23 cellular contexts compared by ENCODE assay signal in the genomic region with DNA sequence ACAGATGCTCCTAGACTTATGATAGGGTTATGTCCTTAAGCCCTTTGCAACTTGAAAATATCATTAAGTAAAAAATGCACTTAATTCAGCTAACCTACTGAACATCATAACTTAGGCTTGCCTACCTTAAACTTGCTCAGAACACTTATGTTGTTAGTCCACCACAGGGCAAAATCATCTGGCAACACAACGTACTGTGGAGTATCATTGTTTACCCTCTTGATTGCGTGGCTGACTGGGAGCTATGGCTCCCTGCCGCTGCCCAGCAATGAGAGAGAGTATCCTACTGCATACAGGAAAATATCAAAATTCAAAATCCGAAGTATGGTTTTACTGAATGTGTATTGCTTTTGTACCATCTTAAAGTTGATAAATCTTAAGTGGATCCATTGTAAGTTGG.
"Had no signal": no experiment of that assay in that cellular context is flagged by ENCODE, and none has a peak within 500 bp of the region (broad histone marks: within the 10 kb centered on the region; RNA-seq: fewer than 3 reads in every experiment).

No MANE protein-coding gene starts in this region.

- H3K79me2 ChIP-seq: hepatocyte had no signal

- H2AFZ ChIP-seq: hepatocyte had no signal

- H3K27ac ChIP-seq: colonic mucosa, epithelial cell of prostate, foreskin keratinocyte, gastroesophageal sphincter, heart left ventricle, hepatocyte, left lung, lower lobe of right lung had no signal

- DNase-seq: colonic mucosa; cortex of kidney; effector CD8-positive, alpha-beta T cell; effector memory CD8-positive, alpha-beta T cell; endodermal cell; erythroblast; foreskin keratinocyte; heart left ventricle; hypothalamus; immature natural killer cell; left cardiac atrium; left ventricle myocardium superior; lower lobe of right lung; mesenchymal stem cell; mucosa of descending colon; naive thymus-derived CD4-positive, alpha-beta T cell had no signal

- H3K27me3 ChIP-seq: colonic mucosa, foreskin keratinocyte, gastroesophageal sphincter, heart left ventricle, hepatocyte, left lung had no signal

- H3K4me2 ChIP-seq: hepatocyte had no signal

- H3K36me3 ChIP-seq: colonic mucosa, gastroesophageal sphincter, heart left ventricle, left lung, lower lobe of right lung had no signal

- H3K4me1 ChIP-seq: colonic mucosa, foreskin keratinocyte, gastroesophageal sphincter, heart left ventricle, left lung, lower lobe of right lung had no signal

- H3K9me3 ChIP-seq: colonic mucosa, gastroesophageal sphincter, heart left ventricle, left lung, lower lobe of right lung, mucosa of descending colon had no signal

- H3K4me3 ChIP-seq: colonic mucosa, gastroesophageal sphincter, heart left ventricle, hepatocyte, left lung, lower lobe of right lung, mucosa of descending colon had no signal

- FAIRE-seq: endometrium, frontal cortex, keratinocyte had no signal
